Comparison of ENCODE assay signal across 21 cellular contexts in genomic region chr3:120048355-120048754, GRCh38.
"Had no signal": no experiment of that assay in that cellular context is flagged by ENCODE, and none has a peak within 500 bp of the region (broad histone marks: within the 10 kb centered on the region; RNA-seq: fewer than 3 reads in every experiment).

No MANE protein-coding gene starts in this region.

- H3K9me3 ChIP-seq: prostate gland had no signal

- H3K27ac ChIP-seq: brain microvascular endothelial cell, esophagus squamous epithelium, foreskin keratinocyte, prostate gland, transverse colon, vagina, WERI-Rb-1 had no signal

- H3K4me1 ChIP-seq: prostate gland had no signal

- ATAC-seq: foreskin keratinocyte; right cardiac atrium; stimulated activated naive CD8-positive, alpha-beta T cell treated with anti-CD3 and anti-CD28 coated beads, Interleukin-15, Interleukin-2, amounts not matched to agents 100 U/mL and 50 U/mL, for 24 hours had no signal

- H3K4me3 ChIP-seq: esophagus squamous epithelium, prostate gland, transverse colon, vagina had no signal

- H3K36me3 ChIP-seq: brain microvascular endothelial cell, prostate gland, transverse colon, vagina, WERI-Rb-1 had no signal

- H3K27me3 ChIP-seq: brain microvascular endothelial cell, esophagus squamous epithelium, foreskin keratinocyte, transverse colon, vagina had no signal

- DNase-seq: activated CD4-positive, alpha-beta T cell treated with anti-CD3 and anti-CD28 coated beads for 1 hour; activated gamma-delta T cell treated with Interleukin-2 at 50 U/mL for 16 hours; activated naive CD8-positive, alpha-beta T cell treated with anti-CD3 and anti-CD28 coated beads for 36 hours; brain microvascular endothelial cell; cortex of kidney; effector memory CD4-positive, alpha-beta T cell; esophagus squamous epithelium; foreskin keratinocyte; glutamatergic neuron; hippocampal formation; mammary epithelial cell; midbrain; right cardiac atrium; stimulated activated CD4-positive, alpha-beta T cell treated with anti-CD3 and anti-CD28 coated beads, Interleukin-2, amount 100 ng/mL, for 24 hours; stimulated activated naive CD8-positive, alpha-beta T cell treated with anti-CD3 and anti-CD28 coated beads, Interleukin-15, Interleukin-2, amounts not matched to agents 100 U/mL and 50 U/mL, for 24 hours; substantia nigra; T-helper 2 cell; transverse colon; WERI-Rb-1 had no signal
